Comparison of ENCODE assay signal across 8 cellular contexts in genomic region chr22:18000441-18001039, GRCh38. TPM values are rescaled to one million over a fixed set of nuclear protein-coding genes. Genes with fewer than 3 reads are reported as not detected.
A peak's percentile ranks its signal among the peaks of the same experiment; 100 is the strongest.
DNase-seq lines count a peak whose midpoint lies in the region; ATAC-seq and TF ChIP-seq lines count a peak whose summit lies in the region.

No MANE protein-coding gene starts in this region.

- peak overlapping the region; percentile 96 for H3K27ac ChIP-seq in hepatocyte
- H3K27ac ChIP-seq in skeletal muscle tissue (ENCODE audit: low read depth, low read length): peak overlapping the region; percentile 91

- DNase-seq in Caki2 (ENCODE audit: low read depth) (peak; percentile 55), NCI-H1105 (lab: John Stamatoyannopoulos, UW) (peak; percentile 15), hepatocyte (ENCODE audit: low spot score) (peak; percentile 37), GM19240 (ENCODE audit: insufficient read length, low spot score) (no peak), ureter (ENCODE audit: low spot score) (no peak)

- no peak overlapping the region for H3K27ac Mint-ChIP-seq in activated naive CD8-positive, alpha-beta T cell

- peaks cover 52% of the 10 kb centered on the region for H3K79me2 ChIP-seq in hepatocyte

- peak overlapping the region; percentile 69 to 90 (median 70) for H3K9ac ChIP-seq in skeletal muscle tissue (ENCODE audit: low read depth in 1 of 3, low read length in 3 of 3)

- H3K4me3 Mint-ChIP-seq in activated naive CD8-positive, alpha-beta T cell: peak overlapping the region; percentile 82

- in situ Hi-C loops in Caki2 (cut with HindIII; ENCODE audit: low pct_unique_long_range_greater_than_20kb, low sequenced_read_pairs): no loop called here

- peak overlapping the region; percentile 98 for H3K4me2 ChIP-seq in hepatocyte

- peaks cover 43% of the 10 kb centered on the region for H3K4me1 Mint-ChIP-seq in activated naive CD8-positive, alpha-beta T cell (ENCODE audit: low read depth)

- H3K27me3 Mint-ChIP-seq in activated naive CD8-positive, alpha-beta T cell: no peaks in the 10 kb centered on the region

- H3K27me3 ChIP-seq in hepatocyte: no peaks in the 10 kb centered on the region
- H3K27me3 ChIP-seq in skeletal muscle tissue (ENCODE audit: control insufficient read depth in 3 of 3, insufficient read depth in 3 of 3, low read length in 3 of 3): no peaks in the 10 kb centered on the region

- no peak for ATAC-seq in HG02981 (IDR thresholded peaks at IDR 0.05; ENCODE audit: unreplicated experiment)

- no peaks in the 10 kb centered on the region for H3K9me2 ChIP-seq in hepatocyte (replicated peaks; ENCODE audit: insufficient read depth)

- H3K4me1 ChIP-seq in hepatocyte (ENCODE audit: insufficient read depth): no peaks in the 10 kb centered on the region
- peaks cover 9 to 21% (median 13%) of the 10 kb centered on the region in 3 donors for H3K4me1 ChIP-seq in skeletal muscle tissue (ENCODE audit: control insufficient read depth in 3 of 3, insufficient read depth in 3 of 3, low read length in 3 of 3)

- H4K20me1 ChIP-seq in hepatocyte (ENCODE audit: insufficient read depth, poor library complexity, severe bottlenecking): peaks cover 26% of the 10 kb centered on the region

- no peaks in the 10 kb centered on the region for H3K36me3 ChIP-seq in hepatocyte (replicated peaks; ENCODE audit: insufficient read depth, low read depth)
- no peaks in the 10 kb centered on the region for H3K36me3 ChIP-seq in skeletal muscle tissue (ENCODE audit: control insufficient read depth in 3 of 3, insufficient read depth in 3 of 3, low read length in 3 of 3)

- H3K4me3 ChIP-seq in hepatocyte (peak overlapping the region; percentile 90), skeletal muscle tissue (ENCODE audit: low read length in 3 of 3) (peak overlapping the region; percentile 88 to 93 (median 91))

- H3K9me3 ChIP-seq in hepatocyte (ENCODE audit: low read depth) (no peaks in the 10 kb centered on the region), skeletal muscle tissue (ENCODE audit: control insufficient read depth in 3 of 3, low read length in 3 of 3) (no peaks in the 10 kb centered on the region)

- H2AFZ ChIP-seq in hepatocyte: peak overlapping the region; percentile 70

- WGBS in hepatocyte (ENCODE audit: low lambda C conversion rate, missing lambda C conversion rate): 5% methylated on average over 28 of the region's 52 CpGs

- H3K9me3 Mint-ChIP-seq in activated naive CD8-positive, alpha-beta T cell (ENCODE audit: low read depth): no peaks in the 10 kb centered on the region

- H3K36me3 Mint-ChIP-seq in activated naive CD8-positive, alpha-beta T cell: peaks cover 2% of the 10 kb centered on the region

- no peak for TF ChIP-seq CTCF in hepatocyte (IDR thresholded peaks at IDR 0.05; ENCODE audit: poor library complexity)

RNA-seq across cellular contexts. Expression of gene MICAL3, which starts 23.8 kb away (rescaled TPM):
- total RNA-seq in Caki2 (2014; rRNA removed; shearing (Covaris generic); ENCODE audit: low replicate concordance): 12.3 and 14.5 TPM in 2 replicates
- 15.4 and 22.7 TPM in 2 replicates for total RNA-seq in hepatocyte
- polyA plus RNA-seq in hepatocyte: 4.6 and 12.6 TPM in 2 replicates
- 20.9 TPM for total RNA-seq in skeletal muscle tissue
- total RNA-seq in ureter: 67.1 TPM

Comparison
In these comparisons a context has a peak if more than half of its experiments do, and no peak if none do; other contexts are left out.
1. DNase-seq: peak in Caki2 (single experiment), NCI-H1105 (single experiment) and hepatocyte (single experiment); none in GM19240 (single experiment) and ureter (single experiment).